ENCODE assay signal across 2 cellular contexts in the genomic region with DNA sequence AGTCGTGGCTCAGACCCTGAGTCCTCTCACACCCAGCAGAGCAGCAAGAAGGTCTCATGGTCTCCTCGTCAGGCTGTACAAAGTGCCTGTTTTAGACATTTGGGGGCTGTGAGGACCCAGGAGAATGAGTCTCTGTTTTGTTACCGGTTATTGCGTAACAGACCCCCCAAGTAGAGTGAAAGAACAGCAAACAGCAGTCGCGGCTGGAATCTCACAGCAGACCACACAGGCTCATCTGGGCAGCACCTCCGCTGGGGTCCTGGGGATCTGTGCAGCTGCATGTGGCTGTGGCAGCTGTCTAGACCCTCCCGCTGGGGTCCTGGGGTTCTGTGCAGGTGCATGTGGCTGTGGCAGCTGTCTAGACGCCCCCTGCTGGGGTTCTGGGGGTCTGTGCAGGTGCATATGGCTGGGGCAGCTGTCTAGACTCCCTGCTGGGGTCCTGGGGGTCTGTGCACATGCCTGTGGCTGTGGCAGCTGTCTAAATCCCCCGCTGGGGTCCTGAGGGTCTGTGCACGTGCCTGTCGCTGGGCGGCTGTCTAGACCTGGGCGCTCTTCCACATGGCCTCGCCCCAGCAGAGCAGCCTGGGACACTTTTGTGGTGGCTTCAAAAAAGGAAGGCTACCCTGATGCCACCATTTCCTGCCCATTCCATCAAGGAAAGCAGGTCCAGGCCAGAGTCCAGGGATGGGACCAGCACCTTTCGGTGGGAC.
TF ChIP-seq lines count a peak whose summit lies in the region.

No MANE protein-coding gene starts in this region.

TF ChIP-seq in SK-N-SH, 30 proteins besides CTCF, POLR2A, EP300 and RAD21 (continued from another document):
- TF ChIP-seq SIN3A (IDR thresholded peaks at IDR 0.05; ENCODE audit: borderline replicate concordance, low read depth, low read length), result no peak

TF ChIP-seq in SK-N-SH treated with all-trans-retinoic acid at 6 μM for 48 hours, 23 proteins besides CTCF, POLR2A, EP300 and RAD21 (continued from another document):
- TF ChIP-seq, protein P1, sequence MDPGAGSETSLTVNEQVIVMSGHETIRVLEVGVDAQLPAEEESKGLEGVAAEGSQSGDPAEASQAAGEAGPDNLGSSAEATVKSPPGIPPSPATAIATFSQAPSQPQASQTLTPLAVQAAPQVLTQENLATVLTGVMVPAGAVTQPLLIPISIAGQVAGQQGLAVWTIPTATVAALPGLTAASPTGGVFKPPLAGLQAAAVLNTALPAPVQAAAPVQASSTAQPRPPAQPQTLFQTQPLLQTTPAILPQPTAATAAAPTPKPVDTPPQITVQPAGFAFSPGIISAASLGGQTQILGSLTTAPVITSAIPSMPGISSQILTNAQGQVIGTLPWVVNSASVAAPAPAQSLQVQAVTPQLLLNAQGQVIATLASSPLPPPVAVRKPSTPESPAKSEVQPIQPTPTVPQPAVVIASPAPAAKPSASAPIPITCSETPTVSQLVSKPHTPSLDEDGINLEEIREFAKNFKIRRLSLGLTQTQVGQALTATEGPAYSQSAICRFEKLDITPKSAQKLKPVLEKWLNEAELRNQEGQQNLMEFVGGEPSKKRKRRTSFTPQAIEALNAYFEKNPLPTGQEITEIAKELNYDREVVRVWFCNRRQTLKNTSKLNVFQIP (CRISPR knock-in tag; IDR thresholded peaks at IDR 0.05; ENCODE audit: borderline replicate concordance, low read depth), result no peak
- TF ChIP-seq ZFP30 (CRISPR knock-in tag; IDR thresholded peaks at IDR 0.05) (no peak), ESRRG (CRISPR knock-in tag; IDR thresholded peaks at IDR 0.05) (no peak), TOX (CRISPR knock-in tag; IDR thresholded peaks at IDR 0.05; ENCODE audit: borderline replicate concordance) (no peak), ZNF565 (CRISPR knock-in tag; conservative IDR thresholded peaks at IDR 0.05; ENCODE audit: low read depth) (no peak), SNAI2 (CRISPR knock-in tag; IDR thresholded peaks at IDR 0.05) (no peak), RARB (CRISPR knock-in tag; IDR thresholded peaks at IDR 0.05) (no peak), PPARA (CRISPR knock-in tag; IDR thresholded peaks at IDR 0.05; ENCODE audit: borderline replicate concordance) (no peak)
- TF ChIP-seq, protein P2, sequence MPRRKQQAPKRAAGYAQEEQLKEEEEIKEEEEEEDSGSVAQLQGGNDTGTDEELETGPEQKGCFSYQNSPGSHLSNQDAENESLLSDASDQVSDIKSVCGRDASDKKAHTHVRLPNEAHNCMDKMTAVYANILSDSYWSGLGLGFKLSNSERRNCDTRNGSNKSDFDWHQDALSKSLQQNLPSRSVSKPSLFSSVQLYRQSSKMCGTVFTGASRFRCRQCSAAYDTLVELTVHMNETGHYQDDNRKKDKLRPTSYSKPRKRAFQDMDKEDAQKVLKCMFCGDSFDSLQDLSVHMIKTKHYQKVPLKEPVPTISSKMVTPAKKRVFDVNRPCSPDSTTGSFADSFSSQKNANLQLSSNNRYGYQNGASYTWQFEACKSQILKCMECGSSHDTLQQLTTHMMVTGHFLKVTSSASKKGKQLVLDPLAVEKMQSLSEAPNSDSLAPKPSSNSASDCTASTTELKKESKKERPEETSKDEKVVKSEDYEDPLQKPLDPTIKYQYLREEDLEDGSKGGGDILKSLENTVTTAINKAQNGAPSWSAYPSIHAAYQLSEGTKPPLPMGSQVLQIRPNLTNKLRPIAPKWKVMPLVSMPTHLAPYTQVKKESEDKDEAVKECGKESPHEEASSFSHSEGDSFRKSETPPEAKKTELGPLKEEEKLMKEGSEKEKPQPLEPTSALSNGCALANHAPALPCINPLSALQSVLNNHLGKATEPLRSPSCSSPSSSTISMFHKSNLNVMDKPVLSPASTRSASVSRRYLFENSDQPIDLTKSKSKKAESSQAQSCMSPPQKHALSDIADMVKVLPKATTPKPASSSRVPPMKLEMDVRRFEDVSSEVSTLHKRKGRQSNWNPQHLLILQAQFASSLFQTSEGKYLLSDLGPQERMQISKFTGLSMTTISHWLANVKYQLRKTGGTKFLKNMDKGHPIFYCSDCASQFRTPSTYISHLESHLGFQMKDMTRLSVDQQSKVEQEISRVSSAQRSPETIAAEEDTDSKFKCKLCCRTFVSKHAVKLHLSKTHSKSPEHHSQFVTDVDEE (CRISPR knock-in tag; IDR thresholded peaks at IDR 0.05), result no peak
- TF ChIP-seq, protein P3, sequence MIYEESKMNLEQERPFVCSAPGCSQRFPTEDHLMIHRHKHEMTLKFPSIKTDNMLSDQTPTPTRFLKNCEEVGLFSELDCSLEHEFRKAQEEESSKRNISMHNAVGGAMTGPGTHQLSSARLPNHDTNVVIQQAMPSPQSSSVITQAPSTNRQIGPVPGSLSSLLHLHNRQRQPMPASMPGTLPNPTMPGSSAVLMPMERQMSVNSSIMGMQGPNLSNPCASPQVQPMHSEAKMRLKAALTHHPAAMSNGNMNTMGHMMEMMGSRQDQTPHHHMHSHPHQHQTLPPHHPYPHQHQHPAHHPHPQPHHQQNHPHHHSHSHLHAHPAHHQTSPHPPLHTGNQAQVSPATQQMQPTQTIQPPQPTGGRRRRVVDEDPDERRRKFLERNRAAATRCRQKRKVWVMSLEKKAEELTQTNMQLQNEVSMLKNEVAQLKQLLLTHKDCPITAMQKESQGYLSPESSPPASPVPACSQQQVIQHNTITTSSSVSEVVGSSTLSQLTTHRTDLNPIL (CRISPR knock-in tag; IDR thresholded peaks at IDR 0.05; ENCODE audit: low read depth), result no peak
TF ChIP-seq in SK-N-SH treated with all-trans-retinoic acid at 6 μM for 48 hours: peak in this region for 0.
